ENCODE assay signal across 20 cellular contexts in the genomic region with DNA sequence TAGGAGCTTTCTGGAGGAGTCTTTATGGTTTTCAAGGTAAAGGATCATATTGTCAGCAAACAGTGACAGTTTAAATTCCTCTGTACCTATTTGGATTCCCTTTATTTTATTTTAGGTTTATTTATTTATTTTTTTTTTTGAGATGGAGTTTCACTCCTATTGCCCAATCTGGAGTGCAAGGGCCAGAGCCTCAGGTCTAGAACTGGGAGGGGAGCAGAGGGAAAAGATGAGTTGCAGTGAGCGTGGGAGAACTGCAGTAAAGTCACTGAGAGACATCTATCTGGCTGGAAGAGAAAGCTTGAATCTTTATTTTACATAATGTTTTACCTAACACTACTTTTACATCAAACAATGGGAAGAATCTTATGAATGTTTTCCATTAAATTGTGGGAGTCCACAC.
"Had no signal": no experiment of that assay in that cellular context is flagged by ENCODE, and none has a peak within 500 bp of the region (broad histone marks: within the 10 kb centered on the region; RNA-seq: fewer than 3 reads in every experiment).

No MANE protein-coding gene starts in this region.

- H3K36me3 Mint-ChIP-seq: activated naive CD4-positive, alpha-beta T cell treated with anti-CD3 and anti-CD28 coated beads, Interleukin-2, amount 50 U/mL, for 72 hours; naive B cell; stimulated activated memory B cell treated with anti-CD40 and anti-IgM and Interleukin-4, amounts not matched to agents 10 μg/mL and 1 μg/mL and 100 μg/mL, for 72 hours had no signal

- H3K27me3 Mint-ChIP-seq: naive B cell; stimulated activated memory B cell treated with anti-CD40 and anti-IgM and Interleukin-4, amounts not matched to agents 10 μg/mL and 1 μg/mL and 100 μg/mL, for 72 hours had no signal

- ATAC-seq: activated naive CD4-positive, alpha-beta T cell treated with anti-CD3 and anti-CD28 coated beads, Interleukin-2, amount 50 U/mL, for 72 hours; gastrocnemius medialis; left ventricle myocardium superior; mucosa of descending colon; stimulated activated memory B cell treated with anti-CD40 and anti-IgM and Interleukin-4, amounts not matched to agents 10 μg/mL and 1 μg/mL and 100 μg/mL, for 72 hours had no signal

- H3K27me3 ChIP-seq: dorsolateral prefrontal cortex, gastrocnemius medialis, spleen, thyroid gland had no signal

- H3K27ac ChIP-seq: dorsolateral prefrontal cortex, epithelial cell of prostate, gastrocnemius medialis, parathyroid adenoma, thyroid gland, WERI-Rb-1 had no signal

- H3K4me1 Mint-ChIP-seq: endodermal cell; naive B cell; stimulated activated memory B cell treated with anti-CD40 and anti-IgM and Interleukin-4, amounts not matched to agents 10 μg/mL and 1 μg/mL and 100 μg/mL, for 72 hours had no signal

- H3K4me3 ChIP-seq: dorsolateral prefrontal cortex, gastrocnemius medialis, mucosa of descending colon, spleen, thyroid gland had no signal

- H3K9me3 Mint-ChIP-seq: activated naive CD4-positive, alpha-beta T cell treated with anti-CD3 and anti-CD28 coated beads, Interleukin-2, amount 50 U/mL, for 72 hours; stimulated activated memory B cell treated with anti-CD40 and anti-IgM and Interleukin-4, amounts not matched to agents 10 μg/mL and 1 μg/mL and 100 μg/mL, for 72 hours had no signal

- H3K4me1 ChIP-seq: gastrocnemius medialis, parathyroid adenoma had no signal

- H3K4me3 Mint-ChIP-seq: activated T-helper 1 cell treated with anti-CD3 and anti-CD28 coated beads, Interleukin-12 subunit alpha, Interleukin-12 subunit beta, Interleukin-2, Interleukin-4 antibody, amounts not matched to agents 30 ng/mL and 10 ng/mL and 1 ng/mL, durations not matched to agents 14 hours and 24 hours and 36 hours; endodermal cell; naive B cell; stimulated activated memory B cell treated with anti-CD40 and anti-IgM and Interleukin-4, amounts not matched to agents 10 μg/mL and 1 μg/mL and 100 μg/mL, for 72 hours had no signal

- H3K27ac Mint-ChIP-seq: activated naive CD4-positive, alpha-beta T cell treated with anti-CD3 and anti-CD28 coated beads, Interleukin-2, amount 50 U/mL, for 72 hours; activated T-helper 1 cell treated with anti-CD3 and anti-CD28 coated beads, Interleukin-12 subunit alpha, Interleukin-12 subunit beta, Interleukin-2, Interleukin-4 antibody, amounts not matched to agents 30 ng/mL and 10 ng/mL and 1 ng/mL, durations not matched to agents 14 hours and 24 hours and 36 hours; endodermal cell; naive B cell; stimulated activated memory B cell treated with anti-CD40 and anti-IgM and Interleukin-4, amounts not matched to agents 10 μg/mL and 1 μg/mL and 100 μg/mL, for 72 hours had no signal

- H3K9me3 ChIP-seq: gastrocnemius medialis, mucosa of descending colon, spleen, thyroid gland had no signal

- H3K36me3 ChIP-seq: gastrocnemius medialis, spleen, thyroid gland, WERI-Rb-1 had no signal

- DNase-seq: activated CD4-positive, alpha-beta T cell treated with anti-CD3 and anti-CD28 coated beads, Interleukin-2, amount 50 U/mL, for 4 hours; activated gamma-delta T cell treated with Interleukin-2 at 50 U/mL for 16 hours; amniotic stem cell; dorsolateral prefrontal cortex; endodermal cell; gastrocnemius medialis; head of caudate nucleus; kidney glomerular epithelial cell; left ventricle myocardium superior; mucosa of descending colon; naive B cell; spleen; stimulated activated CD4-positive, alpha-beta T cell treated with anti-CD3 and anti-CD28 coated beads, Interleukin-4, amount 100 ng/mL, for 4 hours; thyroid gland; WERI-Rb-1 had no signal
